Comparison of ENCODE assay signal across 13 cellular contexts in the genomic region with DNA sequence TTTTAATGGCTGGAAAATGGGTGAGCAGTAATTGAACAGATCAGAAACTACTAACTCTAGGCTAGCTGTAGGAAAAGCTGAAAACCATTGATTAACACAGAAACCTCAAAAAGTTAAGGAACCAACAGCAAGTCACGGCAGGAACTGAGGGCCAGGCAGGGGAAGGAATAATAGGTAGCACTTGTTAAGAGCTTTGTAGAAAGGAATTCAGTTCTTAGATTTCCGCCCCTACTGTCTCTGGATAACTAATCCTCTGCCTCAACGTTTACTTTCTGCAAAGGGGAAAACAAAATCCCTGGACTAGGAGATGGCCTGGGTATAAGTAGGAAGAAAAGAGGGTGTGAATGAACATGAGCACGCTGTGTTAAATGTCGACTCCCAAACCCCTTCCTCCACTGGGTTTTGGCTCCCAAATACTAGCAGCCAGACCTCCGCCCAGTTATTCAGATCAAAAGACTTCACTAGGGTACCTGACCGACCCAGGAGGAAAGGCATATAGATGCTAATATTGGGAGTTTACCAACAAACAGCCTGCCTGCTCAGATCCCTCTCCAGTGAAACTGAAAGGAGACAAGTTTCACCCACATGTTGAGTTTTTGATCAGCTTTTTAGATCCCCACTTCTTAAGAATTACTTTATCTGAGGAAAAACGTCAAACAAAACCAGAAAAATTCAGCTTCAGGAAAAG. TPM values are rescaled to one million over a fixed set of nuclear protein-coding genes. Genes with fewer than 3 reads are reported as not detected.
DNase-seq lines count a peak whose midpoint lies in the region; ATAC-seq, FAIRE-seq and TF ChIP-seq lines count a peak whose summit lies in the region.
"Had no signal": no experiment of that assay in that cellular context is flagged by ENCODE, and none has a peak within 500 bp of the region (broad histone marks: within the 10 kb centered on the region; RNA-seq: fewer than 3 reads in every experiment).

No MANE protein-coding gene starts in this region.

- no peaks in the 10 kb centered on the region for H3K27me3 Mint-ChIP-seq in T-cell

- 0 out of 2 replicates have a peak, but pooled peaks cover 12% of the 10 kb centered on the region for H4K20me1 ChIP-seq in DOHH2 (ENCODE audit: control insufficient read depth, insufficient read depth, low read depth, low read length)

- ATAC-seq in GM21367 (IDR thresholded peaks at IDR 0.05; ENCODE audit: unreplicated experiment) (peak; percentile 51), T-cell (replicated peaks in 1 of 4) (peak in 1 of 4 experiments; percentile 39), sciatic nerve (no peak)

- no peaks in the 10 kb centered on the region for H3K27me3 ChIP-seq in DOHH2 (ENCODE audit: control insufficient read depth, low read length)
- H3K27me3 ChIP-seq in iPS-18a (ENCODE audit: control insufficient read depth, insufficient read depth, low read length): no peaks in the 10 kb centered on the region

- H3K36me3 ChIP-seq in DOHH2 (ENCODE audit: control insufficient read depth, low read length) (peaks cover 21% of the 10 kb centered on the region), iPS-18a (ENCODE audit: control insufficient read depth, low read depth, low read length) (no peaks in the 10 kb centered on the region), kidney (ENCODE audit: control insufficient read depth in 1 of 2, insufficient read depth in 2 of 2, low read length in 2 of 2) (no peaks in the 10 kb centered on the region)

- peaks cover 100% of the 10 kb centered on the region for H3K79me2 ChIP-seq in DOHH2 (ENCODE audit: control insufficient read depth, low read length)

- H3K4me2 ChIP-seq in DOHH2 (ENCODE audit: low read length): peak overlapping the region; percentile 1

- H3K4me1 ChIP-seq in DOHH2 (ENCODE audit: control insufficient read depth, low read length) (peaks cover 32% of the 10 kb centered on the region), iPS-18a (ENCODE audit: control insufficient read depth, low read depth, low read length) (peaks cover 59% of the 10 kb centered on the region), kidney (ENCODE audit: control insufficient read depth in 1 of 2, insufficient read depth in 1 of 2, low read depth in 1 of 2, low read length in 2 of 2) (peaks cover 2 to 3% of the 10 kb centered on the region in 2 donors)

- CTCF ChIA-PET in T-cell (lab: Charles Lee): no interaction called here

- FAIRE-seq in kidney (lab: Jason Lieb, UNC): no peak
- FAIRE-seq: H54, islet of Langerhans had no signal

- no peaks in the 10 kb centered on the region; the same call in 1 of the 2 replicates for H3F3A ChIP-seq in DOHH2 (ENCODE audit: control insufficient read depth, insufficient read depth)

- H3K27ac ChIP-seq in DOHH2 (ENCODE audit: low read depth, low read length) (no peak overlapping the region), iPS-18a (ENCODE audit: low read length) (peak overlapping the region; percentile 43), kidney (ENCODE audit: low read depth in 2 of 2, low read length in 2 of 2) (no peak overlapping the region)

- no peak for TF ChIP-seq CTCF in DOHH2 (IDR thresholded peaks at IDR 0.05; ENCODE audit: low read depth, low read length, poor library complexity, severe bottlenecking)
- no peak for TF ChIP-seq CTCF in kidney (IDR thresholded peaks at IDR 0.05; ENCODE audit: borderline replicate concordance, extremely low read depth, insufficient read depth)

- no peaks in the 10 kb centered on the region for H3K9me3 ChIP-seq in DOHH2 (ENCODE audit: control insufficient read depth, insufficient read depth, low read length)
- no peaks in the 10 kb centered on the region for H3K9me3 ChIP-seq in iPS-18a (ENCODE audit: control insufficient read depth, low read depth, low read length)
- no peaks in the 10 kb centered on the region for H3K9me3 ChIP-seq in kidney (ENCODE audit: control insufficient read depth in 1 of 2, low read length in 2 of 2)

- no peak for DNase-seq in T-cell
- no peak for DNase-seq in stimulated activated naive CD4-positive, alpha-beta T cell treated with Interleukin-2 at 50 U/mL for 16 hours (lab: John Stamatoyannopoulos, UW)
- DNase-seq in kidney: no peak
- DNase-seq in NCI-H1930 (lab: John Stamatoyannopoulos, UW): no peak
- no peak for DNase-seq in sciatic nerve (ENCODE audit: low spot score)
- DNase-seq: activated effector memory CD4-positive, alpha-beta T cell treated with Interleukin-2 at 50 U/mL for 16 hours; NCI-H1048; stimulated activated CD4-positive, alpha-beta T cell treated with anti-CD3 and anti-CD28 coated beads, Interleukin-1b, Interleukin-23, amount 100 ng/mL, for 48 hours had no signal

- no peaks in the 10 kb centered on the region for H3K9me2 ChIP-seq in DOHH2 (replicated peaks; ENCODE audit: control insufficient read depth, low read length)

- POLR2A ChIA-PET in T-cell (lab: Charles Lee): interaction anchor here in 1 of 2 donors (0.6 kb wide), 1 partner anchor 57 kb away, joined by 3 read pairs; no protein-coding TSS in a partner anchor

- H3K4me3 Mint-ChIP-seq in T-cell: peak overlapping the region; percentile 32 to 47 (median 37)

- H3K9ac ChIP-seq in iPS-18a (ENCODE audit: low read length) (peak overlapping the region; percentile 40), kidney (ENCODE audit: low read length in 2 of 2) (no peak overlapping the region)

- H3K4me3 ChIP-seq in DOHH2 (ENCODE audit: low read length) (0 out of 2 replicates have a peak overlapping the region, but pooled peaks have one; percentile 5), iPS-18a (ENCODE audit: low read length) (peak overlapping the region; percentile 41), kidney (ENCODE audit: low read length in 2 of 2) (no peak overlapping the region)

- peak overlapping the region; percentile 76 to 91 for H3K27ac Mint-ChIP-seq in T-cell

- no peaks in the 10 kb centered on the region for H3K9me3 Mint-ChIP-seq in T-cell

- intact Hi-C loops in kidney (cut with DNase I) (no loop called here), sciatic nerve (cut with DNase I) (no loop called here)

- peaks cover 5% of the 10 kb centered on the region for H3K36me3 Mint-ChIP-seq in T-cell

- H3K4me1 Mint-ChIP-seq in T-cell: peaks cover 92 to 95% (median 92%) of the 10 kb centered on the region in 3 donors

RNA-seq across cellular contexts. Expression of a gene that starts 12.4 kb away (rescaled TPM):
- total RNA-seq in T-cell (100 to 1,000 TPM; 110 to 129 (median 115) TPM), kidney (147 TPM), sciatic nerve (170 TPM)
- 29.9 TPM for polyA plus RNA-seq in kidney (ENCODE audit: insufficient read depth, low read depth, low replicate concordance)

Comparison
In these comparisons a context has a peak if more than half of its experiments do, and no peak if none do; other contexts are left out.
1. H3K4me3 ChIP-seq: peak in DOHH2 (single experiment) and iPS-18a (single experiment); none in kidney (0 of 2).